ENCODE assay signal across 11 cellular contexts in genomic region chr2:1675633-1676032, GRCh38.
DNase-seq lines count a peak whose midpoint lies in the region; ATAC-seq and TF ChIP-seq lines count a peak whose summit lies in the region.
"Had no signal": no experiment of that assay in that cellular context is flagged by ENCODE, and none has a peak within 500 bp of the region (broad histone marks: within the 10 kb centered on the region; RNA-seq: fewer than 3 reads in every experiment).

No MANE protein-coding gene starts in this region.

- H3K4me3 ChIP-seq in RWPE2 (ENCODE audit: severe bottlenecking) (no peak overlapping the region), fibroblast of lung (replicated peaks in 1 of 4; ENCODE audit: control extremely low read depth in 1 of 4, insufficient read depth in 1 of 4, low read depth in 3 of 4, low read length in 4 of 4) (no peak overlapping the region), ovary (no peak overlapping the region)
- H3K4me3 ChIP-seq in naive thymus-derived CD4-positive, alpha-beta T cell (ENCODE audit: low read length), result no peak overlapping the region
- no peak overlapping the region for H3K4me3 ChIP-seq in effector memory CD4-positive, alpha-beta T cell (ENCODE audit: insufficient read depth, low read depth, low read length, poor library complexity, severe bottlenecking)

- no peaks in the 10 kb centered on the region for H3K79me2 ChIP-seq in fibroblast of lung (ENCODE audit: control insufficient read depth, insufficient read depth, low read length)
- H3K79me2 ChIP-seq: parathyroid adenoma had no signal

- no peak for TF ChIP-seq EP300 in ovary (IDR thresholded peaks at IDR 0.05)

- no peaks in the 10 kb centered on the region for H3K36me3 Mint-ChIP-seq in naive thymus-derived CD4-positive, alpha-beta T cell

- H2AFZ ChIP-seq in fibroblast of lung (ENCODE audit: low read length), result no peak overlapping the region
- H2AFZ ChIP-seq: parathyroid adenoma had no signal

- no peak for TF ChIP-seq POLR2A in ovary (IDR thresholded peaks at IDR 0.05)

- H3K4me3 Mint-ChIP-seq in naive thymus-derived CD4-positive, alpha-beta T cell, result no peak overlapping the region

- H3K9ac ChIP-seq in fibroblast of lung (ENCODE audit: insufficient read depth, low read length), result no peak overlapping the region
- H3K9ac ChIP-seq: parathyroid adenoma had no signal

- H3K27me3 Mint-ChIP-seq in naive thymus-derived CD4-positive, alpha-beta T cell, result peaks cover 0 to 16% (median 4%) of the 10 kb centered on the region in 5 donors

- 17 to 27% (median 25%) methylated on average over 8 of the region's 8 CpGs for WGBS in ovary, 3 donors

- H3K27ac ChIP-seq in RWPE2 (ENCODE audit: poor library complexity, severe bottlenecking), result peak overlapping the region; percentile 60
- H3K27ac ChIP-seq in fibroblast of lung (ENCODE audit: insufficient read depth, low read length), result peak overlapping the region; percentile 61
- no peak overlapping the region for H3K27ac ChIP-seq in ovary
- H3K27ac ChIP-seq in naive thymus-derived CD4-positive, alpha-beta T cell (ENCODE audit: low read depth, low read length), result no peak overlapping the region
- H3K27ac ChIP-seq in effector memory CD4-positive, alpha-beta T cell (ENCODE audit: insufficient read depth, low read length, poor library complexity, severe bottlenecking), result no peak overlapping the region
- H3K27ac ChIP-seq: parathyroid adenoma had no signal

- intact Hi-C loops in ovary (cut with DNase I), result loop anchor here in 2 of 4 donors (10.0 kb wide), 1 partner anchor 69 kb away; the partner anchor contains the start of gene PXDN (in 2 of the 2)
- intact Hi-C loops in naive thymus-derived CD4-positive, alpha-beta T cell (cut with micrococcal nuclease), result no loop called here

- H3K27me3 ChIP-seq in RWPE2 (ENCODE audit: insufficient read depth, poor library complexity, severe bottlenecking) (no peaks in the 10 kb centered on the region), fibroblast of lung (ENCODE audit: control insufficient read depth, insufficient read depth, low read length) (no peaks in the 10 kb centered on the region), ovary (no peaks in the 10 kb centered on the region)
- no peaks in the 10 kb centered on the region for H3K27me3 ChIP-seq in naive thymus-derived CD4-positive, alpha-beta T cell (ENCODE audit: control insufficient read depth in 2 of 2, insufficient read depth in 2 of 2, low read length in 2 of 2)
- no peaks in the 10 kb centered on the region for H3K27me3 ChIP-seq in effector memory CD4-positive, alpha-beta T cell (replicated peaks; ENCODE audit: control insufficient read depth, insufficient read depth, low read length, poor library complexity, severe bottlenecking)

- H3K9me3 Mint-ChIP-seq in naive thymus-derived CD4-positive, alpha-beta T cell, result no peaks in the 10 kb centered on the region

- peak; percentile 99 for ATAC-seq in RWPE2 (ENCODE audit: low read depth)
- no peak for ATAC-seq in naive thymus-derived CD4-positive, alpha-beta T cell
- no peak for ATAC-seq in HG02763 (IDR thresholded peaks at IDR 0.05; ENCODE audit: unreplicated experiment)
- no peak for ATAC-seq in GM19035 (IDR thresholded peaks at IDR 0.05; ENCODE audit: unreplicated experiment)

- peaks cover 78% of the 10 kb centered on the region for H3K36me3 ChIP-seq in RWPE2 (ENCODE audit: low read depth)
- peaks cover 45% of the 10 kb centered on the region for H3K36me3 ChIP-seq in fibroblast of lung (ENCODE audit: control insufficient read depth, insufficient read depth, low read length)
- no peaks in the 10 kb centered on the region for H3K36me3 ChIP-seq in ovary
- H3K36me3 ChIP-seq in naive thymus-derived CD4-positive, alpha-beta T cell (ENCODE audit: control insufficient read depth in 2 of 3, insufficient read depth in 3 of 3, low read length in 3 of 3), result no peaks in the 10 kb centered on the region
- H3K36me3 ChIP-seq in effector memory CD4-positive, alpha-beta T cell (ENCODE audit: control insufficient read depth, insufficient read depth, low read length), result no peaks in the 10 kb centered on the region

- H3K27ac Mint-ChIP-seq in naive thymus-derived CD4-positive, alpha-beta T cell, result no peak overlapping the region

- POLR2A ChIA-PET in naive thymus-derived CD4-positive, alpha-beta T cell (lab: Charles Lee), result no interaction called here

- H3K9me3 ChIP-seq in RWPE2 (ENCODE audit: severe bottlenecking) (no peaks in the 10 kb centered on the region), fibroblast of lung (ENCODE audit: control insufficient read depth, insufficient read depth, low read depth, low read length) (no peaks in the 10 kb centered on the region), ovary (no peaks in the 10 kb centered on the region)
- no peaks in the 10 kb centered on the region for H3K9me3 ChIP-seq in naive thymus-derived CD4-positive, alpha-beta T cell (ENCODE audit: control insufficient read depth in 2 of 3, low read length in 3 of 3)
- no peaks in the 10 kb centered on the region for H3K9me3 ChIP-seq in effector memory CD4-positive, alpha-beta T cell (ENCODE audit: control insufficient read depth, low read length)

- H3K4me1 ChIP-seq in RWPE2 (ENCODE audit: insufficient read depth, poor library complexity, severe bottlenecking), result peaks cover 9% of the 10 kb centered on the region
- H3K4me1 ChIP-seq in fibroblast of lung (ENCODE audit: control insufficient read depth, extremely low read depth, insufficient read depth, low read length), result peaks cover 4% of the 10 kb centered on the region
- H3K4me1 ChIP-seq in ovary (ENCODE audit: insufficient read depth), result no peaks in the 10 kb centered on the region
- no peaks in the 10 kb centered on the region for H3K4me1 ChIP-seq in naive thymus-derived CD4-positive, alpha-beta T cell (ENCODE audit: control insufficient read depth in 2 of 2, insufficient read depth in 2 of 2, low read length in 2 of 2)
- no peaks in the 10 kb centered on the region for H3K4me1 ChIP-seq in effector memory CD4-positive, alpha-beta T cell (ENCODE audit: control insufficient read depth, insufficient read depth, low read length, poor library complexity, severe bottlenecking)
- H3K4me1 ChIP-seq: parathyroid adenoma had no signal

- TF ChIP-seq CTCF in RWPE2 (IDR thresholded peaks at IDR 0.05; ENCODE audit: poor library complexity, severe bottlenecking) (peak; percentile 83), fibroblast of lung (conservative IDR thresholded peaks at IDR 0.05 in 1 of 2, IDR thresholded peaks at IDR 0.05 in 1 of 2; ENCODE audit: low read depth in 1 of 2, low read length in 2 of 2) (peak; percentile 43 to 78), ovary (IDR thresholded peaks at IDR 0.05) (peak in 2 of 3 donors; percentile 16 to 29)

- H3K4me2 ChIP-seq in fibroblast of lung (ENCODE audit: extremely low read depth, insufficient read depth, low read length), result no peak overlapping the region

- H4K20me1 ChIP-seq in fibroblast of lung (ENCODE audit: control insufficient read depth, extremely low read depth, insufficient read depth, low read length), result no peaks in the 10 kb centered on the region

- CTCF ChIA-PET in naive thymus-derived CD4-positive, alpha-beta T cell (lab: Charles Lee), result no interaction called here

- no peaks in the 10 kb centered on the region for H3K4me1 Mint-ChIP-seq in naive thymus-derived CD4-positive, alpha-beta T cell

- DNase-seq in Ammon's horn (ENCODE audit: low spot score) (peak; percentile 28), RWPE2 (ENCODE audit: low spot score) (peak; percentile 90), fibroblast of lung (ENCODE audit: low read depth in 2 of 2) (peak; percentile 95), ovary (peak in 4 of 5 donors; percentile 43 to 64 (median 58))
- no peak for DNase-seq in naive thymus-derived CD4-positive, alpha-beta T cell
- no peak for DNase-seq in effector memory CD4-positive, alpha-beta T cell
- DNase-seq: DMS79 treated with DMSO at 0.1 percent for 48 hours, NCI-H748 treated with DMSO at 0.1 percent for 48 hours had no signal

Comparison
In these comparisons a context has a peak if more than half of its experiments do, and no peak if none do; other contexts are left out.
1. DNase-seq: peak in Ammon's horn (single experiment), RWPE2 (single experiment), fibroblast of lung (2 of 2) and ovary (4 of 5); none in naive thymus-derived CD4-positive, alpha-beta T cell (0 of 9) and effector memory CD4-positive, alpha-beta T cell (0 of 3).
2. H3K27ac ChIP-seq: peak in RWPE2 (single experiment) and fibroblast of lung (single experiment); none in ovary (0 of 2), naive thymus-derived CD4-positive, alpha-beta T cell (single experiment) and effector memory CD4-positive, alpha-beta T cell (single experiment).
3. CTCF ChIP-seq: peak in every context shown above with its lines; median percentile 83 in RWPE2; 60 in fibroblast of lung; 22 in ovary.